In the genomic region with DNA sequence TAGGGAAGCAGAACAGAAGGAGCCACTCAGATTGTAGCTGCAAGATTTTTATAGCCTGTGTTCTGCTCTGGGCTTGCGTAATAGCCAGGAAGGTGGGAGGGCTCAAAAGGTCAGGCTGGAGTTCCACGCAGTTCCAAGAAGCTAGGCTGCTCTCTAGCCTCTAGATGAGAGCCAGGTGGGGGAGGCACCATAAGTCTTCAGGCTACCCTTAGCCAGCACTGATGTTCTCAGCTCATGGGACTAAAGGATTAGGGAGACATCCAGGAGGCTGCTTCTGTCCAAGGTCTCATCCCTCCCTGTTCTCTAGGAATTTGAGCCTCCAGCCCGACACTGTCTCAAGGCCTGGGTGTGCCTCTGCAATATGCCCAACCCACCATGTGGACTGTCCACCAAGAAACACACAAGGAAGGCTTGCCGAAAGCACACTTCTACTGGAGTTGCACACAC, we compare ENCODE assay signal across 8 cellular contexts. TPM values are rescaled to one million over a fixed set of nuclear protein-coding genes. Genes with fewer than 3 reads are reported as not detected.
DNase-seq lines count a peak whose midpoint lies in the region; ATAC-seq and TF ChIP-seq lines count a peak whose summit lies in the region.

No MANE protein-coding gene starts in this region.

- 28 to 53% (median 34%) methylated on average over 4 of the region's 4 CpGs for WGBS in spleen, 5 donors

- peaks cover 16 to 73% (median 64%) of the 10 kb centered on the region in 6 donors for H3K4me1 ChIP-seq in spleen

- peaks cover 7% of the 10 kb centered on the region for H3K36me3 Mint-ChIP-seq in T-helper 1 cell treated with Interleukin-12 subunit alpha and Interleukin-12 subunit beta and Interleukin-4 antibody, amounts not matched to agents 30 μg/mL and 1 μg/mL, for 36 hours (ENCODE audit: low read depth)
- H3K36me3 Mint-ChIP-seq in activated naive CD8-positive, alpha-beta T cell = peaks cover 2% of the 10 kb centered on the region
- H3K36me3 Mint-ChIP-seq in immature natural killer cell = peaks cover 0 to 12% (median 4%) of the 10 kb centered on the region in 3 donors

- DNase-seq in T-helper 1 cell = no peak
- no peak for DNase-seq in immature natural killer cell
- DNase-seq in spleen = no peak
- no peak for DNase-seq in COLO668 (lab: John Stamatoyannopoulos, UW; ENCODE audit: unreplicated experiment)
- DNase-seq in activated CD8-positive, alpha-beta memory T cell treated with anti-CD3 and anti-CD28 coated beads, Interleukin-2, amount 50 U/mL, for 4 hours = no peak

- peak overlapping the region; percentile 48 to 98 (median 96) for H3K27ac ChIP-seq in spleen

- peak overlapping the region; percentile 97 for H3K4me3 Mint-ChIP-seq in T-helper 1 cell treated with Interleukin-12 subunit alpha and Interleukin-12 subunit beta and Interleukin-4 antibody, amounts not matched to agents 30 μg/mL and 1 μg/mL, for 36 hours
- H3K4me3 Mint-ChIP-seq in activated naive CD8-positive, alpha-beta T cell = peak overlapping the region; percentile 96
- peak overlapping the region; percentile 96 to 98 (median 97) for H3K4me3 Mint-ChIP-seq in immature natural killer cell

- H3K4me1 Mint-ChIP-seq in T-helper 1 cell treated with Interleukin-12 subunit alpha and Interleukin-12 subunit beta and Interleukin-4 antibody, amounts not matched to agents 30 μg/mL and 1 μg/mL, for 36 hours (ENCODE audit: low read depth) = peaks cover 34% of the 10 kb centered on the region
- H3K4me1 Mint-ChIP-seq in activated naive CD8-positive, alpha-beta T cell (ENCODE audit: low read depth) = peaks cover 36% of the 10 kb centered on the region
- peaks cover 43 to 57% of the 10 kb centered on the region in 2 donors for H3K4me1 Mint-ChIP-seq in immature natural killer cell

- H3K27ac Mint-ChIP-seq in T-helper 1 cell treated with Interleukin-12 subunit alpha and Interleukin-12 subunit beta and Interleukin-4 antibody, amounts not matched to agents 30 μg/mL and 1 μg/mL, for 36 hours = peak overlapping the region; percentile 88
- H3K27ac Mint-ChIP-seq in activated naive CD8-positive, alpha-beta T cell = peak overlapping the region; percentile 89
- peak overlapping the region; percentile 82 to 98 (median 96) for H3K27ac Mint-ChIP-seq in immature natural killer cell

- intact Hi-C loops in spleen (cut with DNase I; ENCODE audit: low total_unique reads) = no loop called here

- no peaks in the 10 kb centered on the region for H3K27me3 ChIP-seq in spleen (replicated peaks in 1 of 7)

- H3K4me3 ChIP-seq in spleen = peak overlapping the region in 5 of 8 donors; percentile 71 to 94 (median 92)

- no peaks in the 10 kb centered on the region for H3K9me3 Mint-ChIP-seq in T-helper 1 cell treated with Interleukin-12 subunit alpha and Interleukin-12 subunit beta and Interleukin-4 antibody, amounts not matched to agents 30 μg/mL and 1 μg/mL, for 36 hours
- H3K9me3 Mint-ChIP-seq in activated naive CD8-positive, alpha-beta T cell (ENCODE audit: low read depth) = no peaks in the 10 kb centered on the region
- H3K9me3 Mint-ChIP-seq in immature natural killer cell = no peaks in the 10 kb centered on the region

- no peaks in the 10 kb centered on the region for H3K27me3 Mint-ChIP-seq in T-helper 1 cell treated with Interleukin-12 subunit alpha and Interleukin-12 subunit beta and Interleukin-4 antibody, amounts not matched to agents 30 μg/mL and 1 μg/mL, for 36 hours (ENCODE audit: low read depth)
- H3K27me3 Mint-ChIP-seq in activated naive CD8-positive, alpha-beta T cell = no peaks in the 10 kb centered on the region
- H3K27me3 Mint-ChIP-seq in immature natural killer cell (ENCODE audit: low read depth in 3 of 3) = peaks cover 8 to 12% (median 11%) of the 10 kb centered on the region in 3 donors

- peaks cover 0 to 33% (median 21%) of the 10 kb centered on the region in 6 donors for H3K36me3 ChIP-seq in spleen

- TF ChIP-seq CTCF in spleen (IDR thresholded peaks at IDR 0.05 in 8 of 11, conservative IDR thresholded peaks at IDR 0.05 in 3 of 11) = no peak

- ATAC-seq in GM18520 (IDR thresholded peaks at IDR 0.05; ENCODE audit: unreplicated experiment) = no peak

- no peaks in the 10 kb centered on the region for H3K9me3 ChIP-seq in spleen

- TF ChIP-seq POLR2A in spleen (IDR thresholded peaks at IDR 0.05) = no peak

RNA-seq across cellular contexts. Expression of a gene that starts 1.7 kb away (rescaled TPM):
- polyA plus RNA-seq in immature natural killer cell (10 to 100 TPM; 15.9 to 46.0 (median 39.6) TPM), spleen (10 to 100 TPM; 44.1 to 78.0 (median 61.2) TPM)
- total RNA-seq in spleen = 100 to 1,000 TPM in 2 of 7 donors, 10 to 100 TPM in 5; 60.3 to 108 (median 85.8) TPM

RNA-seq across cellular contexts. Expression of a gene that starts 14.4 kb away (rescaled TPM):
- polyA plus RNA-seq in immature natural killer cell (not detected), spleen (under 1 TPM; 0.09 to 0.74 (median 0.59) TPM)
- total RNA-seq in spleen = 1 to 10 TPM in 3 of 7 donors, under 1 TPM in 4; 0.33 to 2.6 (median 0.79) TPM

RNA-seq across cellular contexts. Expression of a gene that starts 22.2 kb away (rescaled TPM):
- 100 to 1,000 TPM; 477 to 869 (median 576) TPM for polyA plus RNA-seq in immature natural killer cell
- 100 to 1,000 TPM; 326 to 706 (median 476) TPM for total RNA-seq in spleen
- polyA plus RNA-seq in spleen = 100 to 1,000 TPM; 231 to 582 (median 476) TPM

RNA-seq across cellular contexts. Expression of a gene that starts 39.2 kb away (rescaled TPM):
- 10 to 100 TPM; 11.0 to 22.5 (median 16.5) TPM for polyA plus RNA-seq in immature natural killer cell
- total RNA-seq in spleen = 1 to 10 TPM; 2.0 to 4.3 (median 2.5) TPM
- 1 to 10 TPM; 3.9 to 6.7 (median 5.5) TPM for polyA plus RNA-seq in spleen

RNA-seq across cellular contexts. Expression of a gene that starts 48.4 kb away (rescaled TPM):
- polyA plus RNA-seq in immature natural killer cell (10 to 100 TPM in 1 of 3 donors, 1 to 10 TPM in 2; 1.1 to 29.6 (median 3.8) TPM), spleen (10 to 100 TPM in 1 of 3 donors, 1 to 10 TPM in 2; 5.1 to 42.1 (median 6.0) TPM)
- total RNA-seq in spleen = 100 to 1,000 TPM; 115 to 172 (median 163) TPM
